In the genomic region with DNA sequence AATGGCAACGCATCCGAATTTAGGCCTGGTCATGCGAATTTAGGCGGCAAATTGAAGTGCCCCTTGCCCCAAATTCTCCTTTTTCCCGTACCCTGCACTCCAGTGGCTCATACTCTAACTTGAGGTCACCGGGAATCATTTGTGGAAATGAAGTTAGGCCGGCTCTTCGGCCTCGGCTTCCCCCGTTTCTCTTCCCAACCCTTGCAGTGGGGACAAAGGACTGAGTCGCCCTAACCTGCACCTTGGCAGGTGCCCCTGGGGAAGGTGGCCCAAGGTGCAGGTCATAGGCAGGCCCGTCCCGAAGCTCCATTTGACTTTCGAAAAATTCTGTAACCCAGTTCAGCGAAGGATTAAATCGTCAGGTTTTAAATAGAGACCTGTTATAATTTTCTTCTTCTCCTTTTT, we compare ENCODE assay signal across 8 cellular contexts. TPM values are rescaled to one million over a fixed set of nuclear protein-coding genes. Genes with fewer than 3 reads are reported as not detected.
DNase-seq lines count a peak whose midpoint lies in the region; ATAC-seq and TF ChIP-seq lines count a peak whose summit lies in the region.

No MANE protein-coding gene starts in this region.

- TSS peak; percentile 53 for BruUV-seq in PC-3 (replicated peaks; lab: Mats Ljungman, UMichigan)

- H3K79me2 ChIP-seq in PC-3 (ENCODE audit: low read length), result peaks cover 25% of the 10 kb centered on the region; the same call in 1 of the 2 replicates
- no peaks in the 10 kb centered on the region for H3K79me2 ChIP-seq in parathyroid adenoma

- peak overlapping the region; percentile 96 for H3K4me2 ChIP-seq in PC-3 (ENCODE audit: low read length)
- peak overlapping the region; percentile 92 for H3K4me2 ChIP-seq in parathyroid adenoma (ENCODE audit: low read length)

- WGBS in esophagus muscularis mucosa, result 49% methylated on average over 12 of the region's 16 CpGs

- no peaks in the 10 kb centered on the region for H3K36me3 ChIP-seq in PC-3 (ENCODE audit: low read depth, low read length)
- no peaks in the 10 kb centered on the region for H3K36me3 ChIP-seq in esophagus muscularis mucosa
- no peaks in the 10 kb centered on the region for H3K36me3 ChIP-seq in parathyroid adenoma (ENCODE audit: control insufficient read depth, insufficient read depth, low read length)

- no peak for TF ChIP-seq CTCF in PC-3 (conservative IDR thresholded peaks at IDR 0.05; ENCODE audit: low read depth, low read length)
- no peak for TF ChIP-seq CTCF in esophagus muscularis mucosa (IDR thresholded peaks at IDR 0.05)
- TF ChIP-seq CTCF in parathyroid adenoma (IDR thresholded peaks at IDR 0.05), result no peak

- POLR2A ChIA-PET in PC-3 (lab: Charles Lee; ENCODE audit: unreplicated experiment), result interaction anchor here (0.6 kb wide), 2 partner anchors 362 to 660 kb away, joined by 3 read pairs; no protein-coding TSS in a partner anchor

- peaks cover 49% of the 10 kb centered on the region for H3K4me1 ChIP-seq in PC-3 (ENCODE audit: insufficient read depth, low read length)
- H3K4me1 ChIP-seq in esophagus muscularis mucosa, result peaks cover 19 to 37% (median 29%) of the 10 kb centered on the region in 4 donors
- no peaks in the 10 kb centered on the region for H3K4me1 ChIP-seq in parathyroid adenoma

- H2AFZ ChIP-seq in PC-3 (ENCODE audit: low read length) (peak overlapping the region; percentile 76), parathyroid adenoma (peak overlapping the region; percentile 93)

- H3K9me3 ChIP-seq in PC-3 (ENCODE audit: low read length) (no peaks in the 10 kb centered on the region), esophagus muscularis mucosa (no peaks in the 10 kb centered on the region), parathyroid adenoma (ENCODE audit: control insufficient read depth, low read length) (no peaks in the 10 kb centered on the region)

- in situ Hi-C loops in KBM-7 (cut with MboI; ENCODE audit: low pct_unique_long_range_greater_than_20kb, low sequenced_read_pairs), result no loop called here

- no peak for TF ChIP-seq POLR2A in esophagus muscularis mucosa (IDR thresholded peaks at IDR 0.05; ENCODE audit: low read depth)

- intact Hi-C loops in PC-3 (cut with micrococcal nuclease) (loop anchor here (1.0 to 5.0 kb wide), 5 partner anchors 21 to 520 kb away; no protein-coding TSS in a partner anchor), esophagus muscularis mucosa (cut with DNase I) (loop anchor here (2.0 to 10.0 kb wide), 4 partner anchors 48 to 520 kb away; partner anchors contain the start of genes CLOCK and TMEM165)

- no peaks in the 10 kb centered on the region for H3F3A ChIP-seq in PC-3 (ENCODE audit: low read length, unreplicated experiment)

- H4K20me1 ChIP-seq in PC-3 (ENCODE audit: low read length), result no peaks in the 10 kb centered on the region

- TF ChIP-seq EP300 in esophagus muscularis mucosa (IDR thresholded peaks at IDR 0.05), result no peak

- peak overlapping the region; percentile 81 for H3K27ac ChIP-seq in PC-3 (ENCODE audit: low read length)
- H3K27ac ChIP-seq in esophagus muscularis mucosa (replicated peaks in 1 of 4), result peak overlapping the region; percentile 93 to 98 (median 96)
- peak overlapping the region; percentile 78 for H3K27ac ChIP-seq in parathyroid adenoma

- peak; percentile 0 for ATAC-seq in GM19372 (IDR thresholded peaks at IDR 0.05; ENCODE audit: low read depth, unreplicated experiment)
- peak; percentile 0; the same call in 1 of the 2 replicates for ATAC-seq in PC-3
- ATAC-seq in GM18519 (IDR thresholded peaks at IDR 0.05; ENCODE audit: low FRiP score, unreplicated experiment), result no peak

- H3K4me3 ChIP-seq in PC-3 (ENCODE audit: low read length) (peak overlapping the region; percentile 86), esophagus muscularis mucosa (peak overlapping the region; percentile 70 to 84 (median 78)), parathyroid adenoma (ENCODE audit: low read depth, low read length) (peak overlapping the region; percentile 77)

- no peak for DNase-seq in PC-3
- DNase-seq in esophagus muscularis mucosa (ENCODE audit: extremely low spot score), result no peak
- DNase-seq in KBM-7, result no peak
- DNase-seq in globus pallidus (ENCODE audit: low spot score), result no peak
- no peak for DNase-seq in NCI-H1092 treated with DMSO at 0.1 percent for 48 hours (lab: John Stamatoyannopoulos, UW)

- CTCF ChIA-PET in PC-3 (lab: Charles Lee), result interaction anchor here (1.7 to 2.5 kb wide), 2 partner anchors 47 to 203 kb away, joined by 8 to 9 read pairs; no protein-coding TSS in a partner anchor

- peak overlapping the region; percentile 88 for H3K9ac ChIP-seq in PC-3 (ENCODE audit: low read length)
- no peak overlapping the region for H3K9ac ChIP-seq in parathyroid adenoma

- H3K27me3 ChIP-seq in PC-3 (ENCODE audit: low read length), result no peaks in the 10 kb centered on the region
- H3K27me3 ChIP-seq in esophagus muscularis mucosa, result no peaks in the 10 kb centered on the region
- no peaks in the 10 kb centered on the region for H3K27me3 ChIP-seq in parathyroid adenoma (ENCODE audit: control insufficient read depth, insufficient read depth, low read length)

- H3K9me2 ChIP-seq in PC-3 (replicated peaks; ENCODE audit: low read length), result no peaks in the 10 kb centered on the region

RNA-seq across cellular contexts. Expression of gene SRD5A3, which starts 0.8 kb away (rescaled TPM):
- total RNA-seq in PC-3 (2014; rRNA removed) (15.2 and 24.0 TPM in 2 replicates), esophagus muscularis mucosa (1 to 10 TPM; 3.0 to 7.9 (median 5.2) TPM)

RNA-seq across cellular contexts. Expression of gene TMEM165, which starts 48.9 kb away (rescaled TPM):
- 146 and 148 TPM in 2 replicates for total RNA-seq in PC-3 (2014; rRNA removed)
- total RNA-seq in esophagus muscularis mucosa, result 100 to 1,000 TPM; 133 to 193 (median 168) TPM
